24 cellular contexts compared by ENCODE assay signal in genomic region chr7:114229251-114229650, GRCh38.
"Had no signal": no experiment of that assay in that cellular context is flagged by ENCODE, and none has a peak within 500 bp of the region (broad histone marks: within the 10 kb centered on the region; RNA-seq: fewer than 3 reads in every experiment).

No MANE protein-coding gene starts in this region.

- H3K36me3 ChIP-seq: right atrium auricular region, spleen, suprapubic skin, tibial artery, upper lobe of right lung had no signal

- H2AFZ ChIP-seq: parathyroid adenoma had no signal

- H3K79me2 ChIP-seq: parathyroid adenoma had no signal

- H3K27me3 ChIP-seq: right atrium auricular region, suprapubic skin, tibial artery, upper lobe of right lung had no signal

- ATAC-seq: activated T-helper 17 cell treated with anti-CD3 and anti-CD28 coated beads, Interleukin-2, amount 50 U/mL, for 72 hours; left cardiac atrium; naive thymus-derived CD4-positive, alpha-beta T cell; psoas muscle; upper lobe of right lung had no signal

- H3K4me3 ChIP-seq: coronary artery, dorsolateral prefrontal cortex, psoas muscle, right atrium auricular region, spleen, suprapubic skin, tibial artery, upper lobe of right lung had no signal

- DNase-seq: activated CD4-positive, alpha-beta T cell treated with anti-CD3 and anti-CD28 coated beads for 48 hours; activated CD4-positive, alpha-beta T cell treated with anti-CD3 and anti-CD28 coated beads, Interleukin-2, amount 50 U/mL, for 48 hours; activated CD8-positive, alpha-beta memory T cell treated with anti-CD3 and anti-CD28 coated beads for 24 hours; activated gamma-delta T cell treated with Interleukin-2 at 50 U/mL for 16 hours; activated naive CD4-positive, alpha-beta T cell treated with anti-CD3 and anti-CD28 coated beads, Interleukin-2, amount 50 U/mL, for 16 hours; activated T-cell treated with anti-CD3 and anti-CD28 coated beads, Interleukin-2, amount 50 U/mL, for 1 hour; amygdala; dorsolateral prefrontal cortex; glutamatergic neuron; left cardiac atrium; mammary epithelial cell; midbrain; naive thymus-derived CD4-positive, alpha-beta T cell; psoas muscle; spleen; stimulated activated naive CD4-positive, alpha-beta T cell; tibial artery; upper lobe of right lung had no signal

- H3K4me1 ChIP-seq: parathyroid adenoma, right atrium auricular region, spleen, suprapubic skin, tibial artery, upper lobe of right lung had no signal

- H3K27ac ChIP-seq: coronary artery, dorsolateral prefrontal cortex, parathyroid adenoma, psoas muscle, right atrium auricular region, spleen, suprapubic skin, tibial artery, upper lobe of right lung, VCaP had no signal

- H3K9me3 ChIP-seq: psoas muscle, right atrium auricular region, spleen, suprapubic skin, tibial artery, upper lobe of right lung had no signal
